ENCODE assay signal across 10 cellular contexts in the genomic region with DNA sequence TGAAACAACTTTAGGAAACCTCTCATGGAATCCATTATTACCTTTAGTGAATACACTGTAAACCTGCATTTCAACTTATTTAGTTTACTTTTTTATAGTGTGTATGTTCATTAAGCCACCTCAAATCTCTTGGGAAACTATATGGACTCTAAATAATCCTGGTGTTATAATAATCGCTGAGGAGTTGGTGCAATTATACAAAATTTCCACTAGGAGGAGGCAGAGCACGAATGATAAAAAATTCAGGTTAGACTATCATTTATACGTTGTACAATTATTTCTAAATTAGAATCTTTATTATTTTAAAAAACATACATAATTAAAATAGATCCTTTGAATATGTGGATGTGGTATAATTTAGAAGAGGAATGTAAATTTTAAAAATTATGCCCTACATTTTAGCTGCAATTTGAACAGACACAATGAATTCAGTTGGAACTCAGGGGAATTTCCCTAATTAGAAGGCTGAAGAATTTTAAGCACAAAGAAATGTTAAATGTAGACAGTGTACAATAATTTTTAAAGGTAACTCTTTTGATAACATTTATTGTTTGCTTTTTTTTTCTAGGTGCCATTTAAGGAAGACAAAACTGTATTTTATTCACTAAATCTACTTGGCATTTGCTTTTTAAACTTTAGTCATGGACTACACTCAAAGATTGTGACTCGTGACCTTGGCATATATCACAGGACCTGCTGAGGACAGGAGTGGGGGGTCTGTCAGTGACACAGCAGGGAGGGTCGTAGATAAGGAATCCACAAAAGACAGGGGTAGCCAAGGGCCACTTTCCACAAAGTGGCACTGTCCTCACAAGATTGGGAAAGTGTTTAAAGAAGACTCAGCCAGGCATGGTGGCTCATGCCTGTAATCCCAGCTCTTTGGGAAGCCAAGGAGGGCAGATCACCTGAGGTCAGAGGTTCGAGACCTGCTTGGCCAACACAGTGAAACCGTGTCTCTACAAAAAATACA. TPM values are rescaled to one million over a fixed set of nuclear protein-coding genes. Genes with fewer than 3 reads are reported as not detected.
DNase-seq lines count a peak whose midpoint lies in the region; ATAC-seq, FAIRE-seq and TF ChIP-seq lines count a peak whose summit lies in the region.
"Had no signal": no experiment of that assay in that cellular context is flagged by ENCODE, and none has a peak within 500 bp of the region (broad histone marks: within the 10 kb centered on the region; RNA-seq: fewer than 3 reads in every experiment).

No MANE protein-coding gene starts in this region.

- no peaks in the 10 kb centered on the region for H3K4me1 ChIP-seq in adrenal gland (replicated peaks in 1 of 2)
- H3K4me1 ChIP-seq in kidney (ENCODE audit: control insufficient read depth in 1 of 2, insufficient read depth in 1 of 2, low read depth in 1 of 2, low read length in 2 of 2) = no peaks in the 10 kb centered on the region

- H3K36me3 Mint-ChIP-seq in activated CD4-positive, alpha-beta memory T cell treated with anti-CD3 and anti-CD28 coated beads, Interleukin-2, amount 10 ng/mL, durations not matched to agents 7 days and 5 days (ENCODE audit: low read depth) = no peaks in the 10 kb centered on the region
- H3K36me3 Mint-ChIP-seq: naive thymus-derived CD4-positive, alpha-beta T cell; T-cell had no signal

- H3K27ac ChIP-seq in adrenal gland (no peak overlapping the region), kidney (ENCODE audit: low read depth in 2 of 2, low read length in 2 of 2) (no peak overlapping the region)

- H3K4me1 Mint-ChIP-seq in activated CD4-positive, alpha-beta memory T cell treated with anti-CD3 and anti-CD28 coated beads, Interleukin-2, amount 10 ng/mL, durations not matched to agents 7 days and 5 days = no peaks in the 10 kb centered on the region
- H3K4me1 Mint-ChIP-seq: T-cell had no signal

- no peak overlapping the region for H3K9ac ChIP-seq in kidney (ENCODE audit: low read length in 2 of 2)

- POLR2A ChIA-PET in activated CD4-positive, alpha-beta memory T cell treated with anti-CD3 and anti-CD28 coated beads, Interleukin-2, amount 10 ng/mL, durations not matched to agents 7 days and 5 days (lab: Charles Lee) = no interaction called here

- 29 to 42% (median 32%) methylated on average over 7 of the region's 7 CpGs for WGBS in adrenal gland, 4 donors

- H3K36me3 ChIP-seq in adrenal gland (replicated peaks in 1 of 2) (no peaks in the 10 kb centered on the region), kidney (ENCODE audit: control insufficient read depth in 1 of 2, insufficient read depth in 2 of 2, low read length in 2 of 2) (no peaks in the 10 kb centered on the region)

- TF ChIP-seq POLR2A in NB4 (IDR thresholded peaks at IDR 0.05; ENCODE audit: extremely low read depth, insufficient read length) (no peak), adrenal gland (IDR thresholded peaks at IDR 0.05) (no peak)

- no peaks in the 10 kb centered on the region for H3K9me3 ChIP-seq in adrenal gland (replicated peaks in 1 of 3)
- H3K9me3 ChIP-seq in kidney (ENCODE audit: control insufficient read depth in 1 of 2, low read length in 2 of 2) = no peaks in the 10 kb centered on the region

- TF ChIP-seq CTCF in NB4 (IDR thresholded peaks at IDR 0.05; ENCODE audit: low read depth, low read length) (peak; percentile 37), adrenal gland (IDR thresholded peaks at IDR 0.05) (peak; percentile 57 to 89 (median 72)), kidney (IDR thresholded peaks at IDR 0.05; ENCODE audit: borderline replicate concordance, extremely low read depth, insufficient read depth) (peak; percentile 74)

- H3K27ac Mint-ChIP-seq in activated CD4-positive, alpha-beta memory T cell treated with anti-CD3 and anti-CD28 coated beads, Interleukin-2, amount 10 ng/mL, durations not matched to agents 7 days and 5 days = no peak overlapping the region
- H3K27ac Mint-ChIP-seq: naive thymus-derived CD4-positive, alpha-beta T cell; T-cell had no signal

- peaks cover 31% of the 10 kb centered on the region for H3K27me3 Mint-ChIP-seq in activated CD4-positive, alpha-beta memory T cell treated with anti-CD3 and anti-CD28 coated beads, Interleukin-2, amount 10 ng/mL, durations not matched to agents 7 days and 5 days

- H3K9me3 Mint-ChIP-seq in activated CD4-positive, alpha-beta memory T cell treated with anti-CD3 and anti-CD28 coated beads, Interleukin-2, amount 10 ng/mL, durations not matched to agents 7 days and 5 days = no peaks in the 10 kb centered on the region
- H3K9me3 Mint-ChIP-seq: T-cell had no signal

- no peak overlapping the region for H3K4me3 Mint-ChIP-seq in activated CD4-positive, alpha-beta memory T cell treated with anti-CD3 and anti-CD28 coated beads, Interleukin-2, amount 10 ng/mL, durations not matched to agents 7 days and 5 days
- H3K4me3 Mint-ChIP-seq: naive thymus-derived CD4-positive, alpha-beta T cell; T-cell had no signal

- peak; percentile 86 for FAIRE-seq in G401.6 (lab: Jason Lieb, UNC)
- FAIRE-seq in kidney (lab: Jason Lieb, UNC) = peak; percentile 99

- DNase-seq in NB4 (ENCODE audit: low read depth) (peak; percentile 20), adrenal gland (no peak), kidney (no peak)
- DNase-seq in stimulated activated CD4-positive, alpha-beta T cell treated with anti-CD3 and anti-CD28 coated beads, Interleukin-15, amount 100 ng/mL, for 24 hours = no peak
- DNase-seq in activated CD4-positive, alpha-beta memory T cell treated with anti-CD3 and anti-CD28 coated beads, Interleukin-2, amount 10 ng/mL, durations not matched to agents 7 days and 5 days = no peak
- DNase-seq: T-cell had no signal

- H3K27me3 ChIP-seq in adrenal gland = no peaks in the 10 kb centered on the region

- no peak overlapping the region for H3K4me3 ChIP-seq in NB4 (ENCODE audit: low read depth, low read length)
- H3K4me3 ChIP-seq in adrenal gland = no peak overlapping the region
- H3K4me3 ChIP-seq in kidney (ENCODE audit: low read length in 2 of 2) = no peak overlapping the region

- ATAC-seq in GM18907 (IDR thresholded peaks at IDR 0.05; ENCODE audit: unreplicated experiment) (no peak), HG03354 (IDR thresholded peaks at IDR 0.05; ENCODE audit: poor library complexity, severe bottlenecking, unreplicated experiment) (no peak)
- ATAC-seq: naive thymus-derived CD4-positive, alpha-beta T cell had no signal

- CTCF ChIA-PET in activated CD4-positive, alpha-beta memory T cell treated with anti-CD3 and anti-CD28 coated beads, Interleukin-2, amount 10 ng/mL, durations not matched to agents 7 days and 5 days (lab: Charles Lee) = interaction anchor here (0.7 to 4.3 kb wide), 3 partner anchors 327 to 333 kb away, joined by 3 to 28 read pairs (median 5); no protein-coding TSS in a partner anchor

- intact Hi-C loops in adrenal gland (cut with DNase I) (no loop called here), kidney (cut with DNase I) (loop anchor here (10.0 kb wide), 1 partner anchor 330 kb away; no protein-coding TSS in a partner anchor)

RNA-seq across cellular contexts. Expression of a gene that starts 45.5 kb away (rescaled TPM):
- total RNA-seq in adrenal gland (10 to 100 TPM; 35.8 to 54.2 (median 39.7) TPM), kidney (46.7 TPM)
- polyA plus RNA-seq in adrenal gland (10 to 100 TPM; 19.9 to 50.7 (median 27.6) TPM), kidney (ENCODE audit: insufficient read depth, low read depth, low replicate concordance) (37.7 TPM)
- total RNA-seq in activated CD4-positive, alpha-beta memory T cell treated with anti-CD3 and anti-CD28 coated beads, Interleukin-2, amount 10 ng/mL, durations not matched to agents 7 days and 5 days = 10 to 100 TPM; 12.5 to 14.6 TPM

RNA-seq across cellular contexts. Expression of a gene that starts 50.6 kb away (rescaled TPM):
- total RNA-seq in adrenal gland = 1 to 10 TPM in 5 of 8 donors, under 1 TPM in 3; 0.43 to 4.4 (median 1.4) TPM
- polyA plus RNA-seq in adrenal gland = 10 to 100 TPM in 1 of 3 donors, 1 to 10 TPM in 2; 2.3 to 12.5 (median 4.9) TPM
- total RNA-seq in kidney = 15.3 TPM
- polyA plus RNA-seq in kidney (ENCODE audit: insufficient read depth, low read depth, low replicate concordance) = 2.5 TPM
- total RNA-seq in activated CD4-positive, alpha-beta memory T cell treated with anti-CD3 and anti-CD28 coated beads, Interleukin-2, amount 10 ng/mL, durations not matched to agents 7 days and 5 days = 1 to 10 TPM in 1 of 2 experiments, under 1 TPM in 1; 0.75 to 1.1 TPM
- polyA plus RNA-seq: naive thymus-derived CD4-positive, alpha-beta T cell had no signal
